In genomic region chr1:12477936-12478611, GRCh38 we compare ENCODE assay signal across 1 cellular context.
TF ChIP-seq lines count a peak whose summit lies in the region.

No MANE protein-coding gene starts in this region.

TF ChIP-seq in K562, 482 proteins besides CTCF, POLR2A, EP300 and RAD21 (continued from another document and continues in another):
- TF ChIP-seq ATF6 (CRISPR knock-in tag; IDR thresholded peaks at IDR 0.05): 0 out of 2 replicates have a peak, but pooled peaks have one; percentile 28
- 0 out of 2 replicates have a peak, but pooled peaks have one; percentile 18 for TF ChIP-seq NFXL1 (CRISPR knock-in tag; IDR thresholded peaks at IDR 0.05)
- TF ChIP-seq MTA2 (IDR thresholded peaks at IDR 0.05; ENCODE audit: low read depth): peak; percentile 57; the same call in 1 of the 2 replicates
- TF ChIP-seq ZNF41 (CRISPR knock-in tag; conservative IDR thresholded peaks at IDR 0.05): 0 out of 2 replicates have a peak, but pooled peaks have one; percentile 10
- peak; percentile 82 for TF ChIP-seq EP400 (IDR thresholded peaks at IDR 0.05)
- TF ChIP-seq DACH1 (IDR thresholded peaks at IDR 0.05; ENCODE audit: partially characterized antibody): peak; percentile 73
- TF ChIP-seq DMBX1 (CRISPR knock-in tag; IDR thresholded peaks at IDR 0.05; ENCODE audit: borderline replicate concordance): peak; percentile 80
- no peak for TF ChIP-seq SREBF1 (IDR thresholded peaks at IDR 0.05; ENCODE audit: borderline replicate concordance, low read depth, low read length)
- peak; percentile 89 for TF ChIP-seq ATF7 (IDR thresholded peaks at IDR 0.05)
- TF ChIP-seq FOXM1 (IDR thresholded peaks at IDR 0.05; ENCODE audit: low read depth): no peak; the same call in 1 of the 2 replicates
- TF ChIP-seq FOXM1 (CRISPR knock-in tag; IDR thresholded peaks at IDR 0.05; ENCODE audit: low read depth): no peak
- peak; percentile 94 for TF ChIP-seq SMARCA4 (IDR thresholded peaks at IDR 0.05)
- TF ChIP-seq ZKSCAN1 (IDR thresholded peaks at IDR 0.05; ENCODE audit: low read depth, low read length): peak; percentile 79
- peak; percentile 62 for TF ChIP-seq ZNF239 (CRISPR knock-in tag; IDR thresholded peaks at IDR 0.05)
- peak; percentile 96 for TF ChIP-seq CCNT2 (IDR thresholded peaks at IDR 0.05; ENCODE audit: borderline replicate concordance, extremely low read depth, insufficient read length, low read depth, low read length)
- TF ChIP-seq GATAD2A (IDR thresholded peaks at IDR 0.05): 0 out of 2 replicates have a peak, but pooled peaks have one; percentile 68
- TF ChIP-seq KDM1A (IDR thresholded peaks at IDR 0.05): peak; percentile 98 to 99
- peak; percentile 31; the same call in 1 of the 2 replicates for TF ChIP-seq NFATC3 (IDR thresholded peaks at IDR 0.05)
- TF ChIP-seq ARHGAP35 (IDR thresholded peaks at IDR 0.05; ENCODE audit: partially characterized antibody): no peak
- TF ChIP-seq HDAC2 (IDR thresholded peaks at IDR 0.05): peak; percentile 96
- 0 out of 2 replicates have a peak, but pooled peaks have one; percentile 7 for TF ChIP-seq ZSCAN32 (CRISPR knock-in tag; IDR thresholded peaks at IDR 0.05)
- TF ChIP-seq HBP1 (CRISPR knock-in tag; IDR thresholded peaks at IDR 0.05): peak; percentile 75; the same call in 1 of the 2 replicates
- TF ChIP-seq ZNF76 (CRISPR knock-in tag; IDR thresholded peaks at IDR 0.05; ENCODE audit: borderline replicate concordance): 0 out of 2 replicates have a peak, but pooled peaks have one; percentile 39
- no peak for TF ChIP-seq EZH2 (IDR thresholded peaks at IDR 0.05; ENCODE audit: borderline replicate concordance, low read depth, low read length)
- 0 out of 2 replicates have a peak, but pooled peaks have one; percentile 41 for TF ChIP-seq JUNB (CRISPR knock-in tag; conservative IDR thresholded peaks at IDR 0.05)
- TF ChIP-seq RNF2 (IDR thresholded peaks at IDR 0.05): peak; percentile 99
- TF ChIP-seq ZNF282 (CRISPR knock-in tag; IDR thresholded peaks at IDR 0.05): no peak
- peak; percentile 98 for TF ChIP-seq TEAD1 (CRISPR knock-in tag; IDR thresholded peaks at IDR 0.05)
- TF ChIP-seq THAP12 (CRISPR knock-in tag; IDR thresholded peaks at IDR 0.05): peak; percentile 85; the same call in 1 of the 2 replicates
- peak; percentile 81 for TF ChIP-seq KDM5B (IDR thresholded peaks at IDR 0.05; ENCODE audit: insufficient replicate concordance, low read depth, low read length)
- TF ChIP-seq THRB (CRISPR knock-in tag; conservative IDR thresholded peaks at IDR 0.05): 0 out of 2 replicates have a peak, but pooled peaks have one; percentile 20
- no peak for TF ChIP-seq RREB1 (CRISPR knock-in tag; IDR thresholded peaks at IDR 0.05)
- TF ChIP-seq IFI16 (CRISPR knock-in tag; IDR thresholded peaks at IDR 0.05): 0 out of 2 replicates have a peak, but pooled peaks have one; percentile 50
- no peak for TF ChIP-seq ETS1 (conservative IDR thresholded peaks at IDR 0.05; ENCODE audit: control insufficient read depth, low read depth, low read length)
- TF ChIP-seq RBBP5 (IDR thresholded peaks at IDR 0.05; ENCODE audit: borderline replicate concordance, insufficient read depth, low read length, poor library complexity, severe bottlenecking): peak; percentile 75
- TF ChIP-seq BDP1 (IDR thresholded peaks at IDR 0.05; ENCODE audit: insufficient read depth, insufficient read length): no peak
- TF ChIP-seq TAF15 (IDR thresholded peaks at IDR 0.05; ENCODE audit: low read depth, low read length): no peak
- peak; percentile 49 to 64 for TF ChIP-seq NRF1 (conservative IDR thresholded peaks at IDR 0.05 in 1 of 2, IDR thresholded peaks at IDR 0.05 in 1 of 2)
- 0 out of 2 replicates have a peak, but pooled peaks have one; percentile 60 for TF ChIP-seq ZKSCAN8 (CRISPR knock-in tag; IDR thresholded peaks at IDR 0.05)
- TF ChIP-seq TEAD4 (IDR thresholded peaks at IDR 0.05; ENCODE audit: low read length): peak; percentile 93
- TF ChIP-seq TEAD4 (CRISPR knock-in tag; IDR thresholded peaks at IDR 0.05; ENCODE audit: borderline replicate concordance): 0 out of 2 replicates have a peak, but pooled peaks have one; percentile 60
- TF ChIP-seq NCOR1 (IDR thresholded peaks at IDR 0.05): peak; percentile 94
- TF ChIP-seq ZNF609 (CRISPR knock-in tag; IDR thresholded peaks at IDR 0.05; ENCODE audit: borderline replicate concordance): peak; percentile 35; the same call in 1 of the 2 replicates
- peak; percentile 52; the same call in 1 of the 2 replicates for TF ChIP-seq NR2C1 (IDR thresholded peaks at IDR 0.05)
- TF ChIP-seq NR2C1 (tag; IDR thresholded peaks at IDR 0.05): peak; percentile 56; the same call in 1 of the 2 replicates
- no peak for TF ChIP-seq ZNF785 (CRISPR knock-in tag; IDR thresholded peaks at IDR 0.05)
- peak; percentile 89 for TF ChIP-seq MBD2 (IDR thresholded peaks at IDR 0.05; ENCODE audit: borderline replicate concordance, low read depth)
